ENCODE assay signal across 14 cellular contexts in genomic region chr11:47948137-47948536, GRCh38. TPM values are rescaled to one million over a fixed set of nuclear protein-coding genes. Genes with fewer than 3 reads are reported as not detected.
DNase-seq lines count a peak whose midpoint lies in the region; ATAC-seq, FAIRE-seq and TF ChIP-seq lines count a peak whose summit lies in the region.
"Had no signal": no experiment of that assay in that cellular context is flagged by ENCODE, and none has a peak within 500 bp of the region (broad histone marks: within the 10 kb centered on the region; RNA-seq: fewer than 3 reads in every experiment).

No MANE protein-coding gene starts in this region.

- no peaks in the 10 kb centered on the region for H3K27me3 ChIP-seq in K562 (ENCODE audit: control insufficient read depth in 2 of 2, insufficient read depth in 2 of 2, low read length in 2 of 2)
- H3K27me3 ChIP-seq in neural progenitor cell, result no peaks in the 10 kb centered on the region
- H3K27me3 ChIP-seq in transverse colon, result no peaks in the 10 kb centered on the region

- POLR2A ChIA-PET in K562 (lab: Yijun Ruan, JAX), result interaction anchor here (0.6 to 1.6 kb wide), 6 partner anchors 9 to 164 kb away, joined by 3 to 7 read pairs (median 4); no protein-coding TSS in a partner anchor

- H3F3A ChIP-seq in neural progenitor cell (ENCODE audit: low read depth), result peaks cover 28% of the 10 kb centered on the region

- H3K36me3 Mint-ChIP-seq in activated naive CD4-positive, alpha-beta T cell treated with anti-CD3 and anti-CD28 coated beads, Interleukin-2, amount 10 ng/mL, durations not matched to agents 7 days and 5 days, result peaks cover 5% of the 10 kb centered on the region
- H3K36me3 Mint-ChIP-seq in neural progenitor cell, result no peaks in the 10 kb centered on the region

- H3K79me2 ChIP-seq in K562 (ENCODE audit: control insufficient read depth, insufficient read depth, low read length) (no peaks in the 10 kb centered on the region), neural progenitor cell (ENCODE audit: low read depth) (no peaks in the 10 kb centered on the region)

- H3K9me3 ChIP-seq in K562 (replicated peaks; ENCODE audit: control insufficient read depth, insufficient read depth, low read depth, low read length) (no peaks in the 10 kb centered on the region), neural progenitor cell (ENCODE audit: low read depth) (no peaks in the 10 kb centered on the region), transverse colon (no peaks in the 10 kb centered on the region)
- H3K9me3 ChIP-seq: thoracic aorta had no signal

- H3K9me3 Mint-ChIP-seq in activated naive CD4-positive, alpha-beta T cell treated with anti-CD3 and anti-CD28 coated beads, Interleukin-2, amount 10 ng/mL, durations not matched to agents 7 days and 5 days, result no peaks in the 10 kb centered on the region
- H3K9me3 Mint-ChIP-seq in neural progenitor cell, result no peaks in the 10 kb centered on the region
- H3K9me3 Mint-ChIP-seq: activated T-helper 2 cell treated with anti-CD3 and anti-CD28 coated beads, Interferon-gamma antibody, Interleukin-2, Interleukin-4, amounts not matched to agents 10 μg/mL and 5 μg/mL and 100 μg/mL, durations not matched to agents 14 hours and 24 hours and 36 hours had no signal

- H3K27me3 Mint-ChIP-seq in activated naive CD4-positive, alpha-beta T cell treated with anti-CD3 and anti-CD28 coated beads, Interleukin-2, amount 10 ng/mL, durations not matched to agents 7 days and 5 days, result no peaks in the 10 kb centered on the region
- H3K27me3 Mint-ChIP-seq in neural progenitor cell (ENCODE audit: insufficient read depth, low read depth), result peaks cover 2% of the 10 kb centered on the region

- no peaks in the 10 kb centered on the region for H3K9me1 ChIP-seq in K562 (ENCODE audit: control insufficient read depth, insufficient read depth, low read length)

- H3K4me2 ChIP-seq in K562 (ENCODE audit: insufficient read depth, low read length), result peak overlapping the region; percentile 34; the same call in 1 of the 2 replicates
- H3K4me2 ChIP-seq in neural progenitor cell, result peak overlapping the region; percentile 5

- intact Hi-C loops in K562 (cut with micrococcal nuclease) (no loop called here), transverse colon (cut with DNase I; ENCODE audit: low total_unique reads) (no loop called here)

- 38% methylated on average over 2 of the region's 3 CpGs for WGBS in K562 (ENCODE audit: insufficient coverage, low coverage, missing lambda C conversion rate)
- WGBS in transverse colon (ENCODE audit: low coverage in 1 of 2), 2 donors, result 62 to 72% methylated on average over 2 to 3 of the region's 3 CpGs

- H4K20me1 ChIP-seq in K562 (replicated peaks; ENCODE audit: control insufficient read depth, insufficient read depth, low read length) (no peaks in the 10 kb centered on the region), neural progenitor cell (ENCODE audit: low read depth) (no peaks in the 10 kb centered on the region)

- H3K9ac ChIP-seq in K562 (ENCODE audit: insufficient read depth in 1 of 2, low read depth in 2 of 2, low read length in 2 of 2), result peak overlapping the region in 1 of 2 experiments; percentile 50; a peak in 3 of 4 replicates
- no peak overlapping the region for H3K9ac ChIP-seq in neural progenitor cell

- TF ChIP-seq RAD21 in K562 (CRISPR knock-in tag; conservative IDR thresholded peaks at IDR 0.05 in 1 of 2, IDR thresholded peaks at IDR 0.05 in 1 of 2), result 0 out of 4 replicates have a peak, but pooled peaks of 1 of the 2 experiments have one; percentile 12

- CTCF ChIA-PET in activated naive CD4-positive, alpha-beta T cell treated with anti-CD3 and anti-CD28 coated beads, Interleukin-2, amount 10 ng/mL, durations not matched to agents 7 days and 5 days (lab: Charles Lee), result interaction anchor here (1.4 kb wide), 1 partner anchor 14 kb away, joined by 6 read pairs; no protein-coding TSS in a partner anchor
- CTCF ChIA-PET in K562 (lab: Yijun Ruan, JAX; ENCODE audit: low intra/inter-chr PET ratio), result no interaction called here

- TF ChIP-seq CTCF in K562 (IDR thresholded peaks at IDR 0.05 in 2 of 3, conservative IDR thresholded peaks at IDR 0.05 in 1 of 3; ENCODE audit: insufficient read depth in 2 of 3, low read depth in 1 of 3, low read length in 3 of 3) (no peak), neural progenitor cell (IDR thresholded peaks at IDR 0.05) (no peak), transverse colon (IDR thresholded peaks at IDR 0.05) (no peak)

- peaks cover 55% of the 10 kb centered on the region for H3K4me1 Mint-ChIP-seq in activated naive CD4-positive, alpha-beta T cell treated with anti-CD3 and anti-CD28 coated beads, Interleukin-2, amount 10 ng/mL, durations not matched to agents 7 days and 5 days
- H3K4me1 Mint-ChIP-seq in neural progenitor cell, result peaks cover 26% of the 10 kb centered on the region

- peak overlapping the region; percentile 82 for H3K27ac Mint-ChIP-seq in activated naive CD4-positive, alpha-beta T cell treated with anti-CD3 and anti-CD28 coated beads, Interleukin-2, amount 10 ng/mL, durations not matched to agents 7 days and 5 days
- peak overlapping the region; percentile 67 for H3K27ac Mint-ChIP-seq in neural progenitor cell

- TF ChIP-seq POLR2A in K562 (conservative IDR thresholded peaks at IDR 0.05) (no peak), transverse colon (IDR thresholded peaks at IDR 0.05) (no peak)

- peak overlapping the region; percentile 76 for H2AFZ ChIP-seq in K562 (ENCODE audit: low read depth, low read length)
- no peak overlapping the region for H2AFZ ChIP-seq in neural progenitor cell (replicated peaks)

- H3K27ac ChIP-seq in K562 (ENCODE audit: extremely low read depth, low read depth, low read length) (peak overlapping the region; percentile 18; the same call in 2 of the 3 replicates), neural progenitor cell (no peak overlapping the region), transverse colon (no peak overlapping the region)
- H3K27ac ChIP-seq: thoracic aorta had no signal

- peak; percentile 83 for FAIRE-seq in K562 (lab: Jason Lieb, UNC)

- H3K4me3 ChIP-seq in K562 (no peak overlapping the region), neural progenitor cell (no peak overlapping the region), transverse colon (no peak overlapping the region)
- H3K4me3 ChIP-seq: thoracic aorta had no signal

- H3K4me3 Mint-ChIP-seq in activated naive CD4-positive, alpha-beta T cell treated with anti-CD3 and anti-CD28 coated beads, Interleukin-2, amount 10 ng/mL, durations not matched to agents 7 days and 5 days, result no peak overlapping the region
- no peak overlapping the region for H3K4me3 Mint-ChIP-seq in neural progenitor cell

- peak; percentile 54; the same call in 1 of the 2 replicates for TF ChIP-seq EP300 in K562 (IDR thresholded peaks at IDR 0.05; ENCODE audit: low read length)
- TF ChIP-seq EP300 in transverse colon (IDR thresholded peaks at IDR 0.05; ENCODE audit: low read depth), result no peak

- DNase-seq in activated naive CD4-positive, alpha-beta T cell treated with anti-CD3 and anti-CD28 coated beads, Interleukin-2, amount 10 ng/mL, durations not matched to agents 7 days and 5 days, result no peak
- no peak for DNase-seq in activated naive CD4-positive, alpha-beta T cell treated with anti-CD3 and anti-CD28 coated beads, Interleukin-2, amount 50 U/mL, for 16 hours
- peak; percentile 63 for DNase-seq in H4 (ENCODE audit: low spot score)
- peak; percentile 70 to 83 (median 74) for DNase-seq in K562 (ENCODE audit: extremely low read depth in 1 of 4, low spot score in 3 of 4)
- DNase-seq in neural progenitor cell (ENCODE audit: low spot score), result no peak
- no peak for DNase-seq in transverse colon
- no peak for DNase-seq in DMS79 treated with DMSO at 0.1 percent for 48 hours (lab: John Stamatoyannopoulos, UW)
- DNase-seq in Ammon's horn (ENCODE audit: low spot score), result no peak
- DNase-seq: effector CD4-positive, alpha-beta T cell; foreskin fibroblast; NCI-H2171; stimulated activated CD4-positive, alpha-beta T cell treated with anti-CD3 and anti-CD28 coated beads, Interleukin-15, amount 100 ng/mL, for 24 hours had no signal

- in situ Hi-C loops in K562 (cut with MboI) (no loop called here), transverse colon (cut with MboI; ENCODE audit: low pct_ligation_motif_present in 1 of 4, low pct_unique_long_range_greater_than_20kb in 1 of 4, low sequenced_read_pairs in 3 of 4) (loop anchor here in 2 of 4 donors (10.0 kb wide), 1 partner anchor 157 kb away; no protein-coding TSS in a partner anchor)

- H3K36me3 ChIP-seq in K562 (ENCODE audit: control insufficient read depth, insufficient read depth, low read length), result no peaks in the 10 kb centered on the region
- no peaks in the 10 kb centered on the region for H3K36me3 ChIP-seq in neural progenitor cell
- no peaks in the 10 kb centered on the region for H3K36me3 ChIP-seq in transverse colon
- H3K36me3 ChIP-seq: thoracic aorta had no signal

- no TSS peak for BruUV-seq in K562 (replicated peaks; lab: Mats Ljungman, UMichigan)

- H3K4me1 ChIP-seq in K562 (replicated peaks in 1 of 2; ENCODE audit: control insufficient read depth in 2 of 2, insufficient read depth in 2 of 2, low read length in 2 of 2) (peaks cover 38 to 44% of the 10 kb centered on the region in 2 experiments), neural progenitor cell (peaks cover 21% of the 10 kb centered on the region), transverse colon (peaks cover 6 to 9% (median 8%) of the 10 kb centered on the region in 4 donors)

- ATAC-seq in K562, result peak; percentile 72

TF ChIP-seq in K562, 482 proteins besides CTCF, POLR2A, EP300 and RAD21 (continues in another document):
- TF ChIP-seq PHF20 (IDR thresholded peaks at IDR 0.05; ENCODE audit: partially characterized antibody), result no peak

RNA-seq across cellular contexts. Expression of gene PTPRJ, which starts 32.2 kb away (rescaled TPM):
- total RNA-seq in H4 (2014; rRNA removed; shearing (Covaris generic)), result 16.5 and 19.9 TPM in 2 replicates
- total RNA-seq in K562 (2011; cell fraction: chromatin; rRNA removed; ENCODE audit: low replicate concordance), result 6.8 and 11.6 TPM in 2 replicates
- total RNA-seq in K562 (2011; cell fraction: nucleolus; rRNA removed), result 3.7 and 3.8 TPM in 2 replicates
- 6.5 and 12.5 TPM in 2 replicates for total RNA-seq in K562 (2011; cell fraction: nucleoplasm; rRNA removed)
- total RNA-seq in K562 (2014; rRNA removed) (3.8 and 5.0 TPM in 2 replicates), K562 (2014; rRNA removed; fragmentation: Illumina TruSeq; extraction: Trizol) (6.7 and 7.1 TPM in 2 replicates), K562 (2015; rRNA removed; fragmentation: Illumina TruSeq; extraction: Trizol) (7.1 TPM in 2 replicates), K562 (2021) (10.2 and 10.7 TPM in 2 replicates), neural progenitor cell (ENCODE audit: low replicate concordance) (17.3 and 28.0 TPM in 2 replicates), transverse colon (10 to 100 TPM; 25.3 to 40.8 (median 31.7) TPM)
- polyA plus RNA-seq in K562 (2011; rRNA removed) (3.8 and 4.8 TPM in 2 replicates), K562 (2014; fragmentation: Illumina TruSeq; extraction: Trizol) (5.7 and 5.8 TPM in 2 replicates), K562 (2014; fragmentation: Nextera tagmentation; extraction: Ambion mirVana) (under 1 TPM; 0.56 to 0.65 TPM), K562 (2014; rRNA removed) (3.5 and 4.0 TPM in 2 replicates)
- 3.3 and 3.5 TPM in 2 replicates for polyA plus RNA-seq in K562 (2011; cell fraction: cytosol; rRNA removed)
- 2.5 and 3.5 TPM in 2 replicates for polyA plus RNA-seq in K562 (2011; cell fraction: nucleus; rRNA removed)
- 4.9 and 6.3 TPM in 2 replicates for polyA plus RNA-seq in K562 (2012)
- 3.3 and 4.6 TPM in 2 replicates for polyA minus RNA-seq in K562 (2011; rRNA and poly(A)+ RNA removed)
- polyA minus RNA-seq in K562 (2011; cell fraction: cytosol; rRNA and poly(A)+ RNA removed), result 2.5 and 3.1 TPM in 2 replicates
- 1.5 and 2.2 TPM in 2 replicates for polyA minus RNA-seq in K562 (2011; cell fraction: nucleus; rRNA and poly(A)+ RNA removed)

Comparison
In these comparisons a context has a peak if more than half of its experiments do, and no peak if none do; other contexts are left out.
1. DNase-seq: peak in H4 (single experiment) and K562 (4 of 4); none in activated naive CD4-positive, alpha-beta T cell treated with anti-CD3 and anti-CD28 coated beads, Interleukin-2, amount 10 ng/mL, durations not matched to agents 7 days and 5 days (single experiment), activated naive CD4-positive, alpha-beta T cell treated with anti-CD3 and anti-CD28 coated beads, Interleukin-2, amount 50 U/mL, for 16 hours (single experiment), neural progenitor cell (single experiment), transverse colon (single experiment), DMS79 treated with DMSO at 0.1 percent for 48 hours (single experiment) and Ammon's horn (single experiment).